Comparison of ENCODE assay signal across 8 cellular contexts in genomic region chr6:159107451-159108260, GRCh38.
DNase-seq lines count a peak whose midpoint lies in the region; ATAC-seq lines count a peak whose summit lies in the region.

No MANE protein-coding gene starts in this region.

- DNase-seq in T follicular helper cell (ENCODE audit: low read depth) (peak; percentile 55), cerebellar cortex (ENCODE audit: low spot score) (peak; percentile 73), D341Med (ENCODE audit: low spot score) (no peak)
- peak; percentile 73 for DNase-seq in stimulated activated CD8-positive, alpha-beta memory T cell treated with anti-CD3 and anti-CD28 coated beads, Interleukin-4, amount 100 ng/mL, for 48 hours

- peak; percentile 32 for ATAC-seq in GM21825 (IDR thresholded peaks at IDR 0.05; ENCODE audit: unreplicated experiment)
- no peak for ATAC-seq in HG03378 (IDR thresholded peaks at IDR 0.05; ENCODE audit: unreplicated experiment)
- ATAC-seq in GM19324 (IDR thresholded peaks at IDR 0.05; ENCODE audit: low FRiP score, unreplicated experiment) = no peak
- ATAC-seq in HG02642 (IDR thresholded peaks at IDR 0.05; ENCODE audit: poor library complexity, unreplicated experiment) = no peak
